In genomic region chr5:1912951-1913565, GRCh38 we compare ENCODE assay signal across 17 cellular contexts. TPM values are rescaled to one million over a fixed set of nuclear protein-coding genes. Genes with fewer than 3 reads are reported as not detected.
DNase-seq lines count a peak whose midpoint lies in the region; ATAC-seq and TF ChIP-seq lines count a peak whose summit lies in the region.
"Had no signal": no experiment of that assay in that cellular context is flagged by ENCODE, and none has a peak within 500 bp of the region (broad histone marks: within the 10 kb centered on the region; RNA-seq: fewer than 3 reads in every experiment).

No MANE protein-coding gene starts in this region.

- DNase-seq in coronary artery (ENCODE audit: low spot score) (peak; percentile 55), neural progenitor cell (ENCODE audit: low spot score) (no peak), spleen (peak; percentile 53), medulla oblongata (ENCODE audit: extremely low spot score) (no peak), RKO (ENCODE audit: low spot score) (no peak)
- DNase-seq: CD8-positive, alpha-beta memory T cell; DMS53; GF-D8; GM23248; IMR-90 had no signal

- H3K4me1 ChIP-seq in BLaER1 (peaks cover 7% of the 10 kb centered on the region), neural progenitor cell (no peaks in the 10 kb centered on the region), spleen (no peaks in the 10 kb centered on the region)
- H3K4me1 ChIP-seq: A549, Caco-2 had no signal

- H2AFZ ChIP-seq in neural progenitor cell (replicated peaks) = no peak overlapping the region
- H2AFZ ChIP-seq: GM23248 had no signal

- no peak for ATAC-seq in GM18868 (IDR thresholded peaks at IDR 0.05; ENCODE audit: unreplicated experiment)
- ATAC-seq: A549, HCT116 had no signal

- intact Hi-C loops in spleen (cut with DNase I; ENCODE audit: low total_unique reads) = no loop called here

- TF ChIP-seq CTCF in coronary artery (IDR thresholded peaks at IDR 0.05) (no peak), neural progenitor cell (IDR thresholded peaks at IDR 0.05) (no peak), spleen (IDR thresholded peaks at IDR 0.05 in 8 of 11, conservative IDR thresholded peaks at IDR 0.05 in 3 of 11) (no peak)

- H3K27me3 ChIP-seq in BLaER1 = no peaks in the 10 kb centered on the region
- no peaks in the 10 kb centered on the region for H3K27me3 ChIP-seq in neural progenitor cell
- peaks cover 0 to 36% (median 0%) of the 10 kb centered on the region in 7 donors for H3K27me3 ChIP-seq in spleen (replicated peaks in 1 of 7)

- H3F3A ChIP-seq in neural progenitor cell (ENCODE audit: low read depth) = no peaks in the 10 kb centered on the region

- H4K20me1 ChIP-seq in BLaER1 (no peaks in the 10 kb centered on the region), neural progenitor cell (ENCODE audit: low read depth) (no peaks in the 10 kb centered on the region)

- peak overlapping the region; percentile 53 for H3K27ac Mint-ChIP-seq in neural progenitor cell
- H3K27ac Mint-ChIP-seq: CD8-positive, alpha-beta memory T cell had no signal

- H3K36me3 ChIP-seq in BLaER1 = no peaks in the 10 kb centered on the region
- H3K36me3 ChIP-seq in neural progenitor cell = no peaks in the 10 kb centered on the region
- H3K36me3 ChIP-seq in spleen = no peaks in the 10 kb centered on the region

- peaks cover 10% of the 10 kb centered on the region for H3K27me3 Mint-ChIP-seq in neural progenitor cell (ENCODE audit: insufficient read depth, low read depth)

- WGBS in spleen, 5 donors = 68 to 79% (median 74%) methylated on average over 13 to 18 of the region's 18 CpGs

- H3K36me3 Mint-ChIP-seq in neural progenitor cell = no peaks in the 10 kb centered on the region
- H3K36me3 Mint-ChIP-seq: CD8-positive, alpha-beta memory T cell had no signal

- no peak overlapping the region for H3K4me3 Mint-ChIP-seq in neural progenitor cell
- H3K4me3 Mint-ChIP-seq: CD8-positive, alpha-beta memory T cell had no signal

- H3K4me2 ChIP-seq in BLaER1 (0 out of 2 replicates have a peak overlapping the region, but pooled peaks have one; percentile 11), neural progenitor cell (no peak overlapping the region)
- H3K4me2 ChIP-seq: A549 had no signal

- no peak for TF ChIP-seq POLR2A in spleen (IDR thresholded peaks at IDR 0.05)

- H3K9ac ChIP-seq in BLaER1 (no peak overlapping the region), neural progenitor cell (no peak overlapping the region)
- H3K9ac ChIP-seq: GM23248 had no signal

- no peaks in the 10 kb centered on the region for H3K4me1 Mint-ChIP-seq in neural progenitor cell
- H3K4me1 Mint-ChIP-seq: CD8-positive, alpha-beta memory T cell had no signal

- no peaks in the 10 kb centered on the region for H3K79me2 ChIP-seq in neural progenitor cell (ENCODE audit: low read depth)

- peaks cover 7% of the 10 kb centered on the region for H3K9me3 Mint-ChIP-seq in neural progenitor cell

- no peaks in the 10 kb centered on the region; the same call in 1 of the 2 replicates for H3K9me3 ChIP-seq in BLaER1
- no peaks in the 10 kb centered on the region for H3K9me3 ChIP-seq in neural progenitor cell (ENCODE audit: low read depth)
- peaks cover 0 to 24% (median 7%) of the 10 kb centered on the region in 8 donors for H3K9me3 ChIP-seq in spleen
- H3K9me3 ChIP-seq: A549, Caco-2 had no signal

- H3K4me3 ChIP-seq in BLaER1 (no peak overlapping the region), coronary artery (no peak overlapping the region), neural progenitor cell (no peak overlapping the region), spleen (no peak overlapping the region)
- H3K4me3 ChIP-seq: A549, GM23248 had no signal

- H3K27ac ChIP-seq in BLaER1 (no peak overlapping the region), coronary artery (no peak overlapping the region), neural progenitor cell (no peak overlapping the region), spleen (no peak overlapping the region)
- H3K27ac ChIP-seq: A549, GM23248 had no signal

RNA-seq across cellular contexts. Expression of gene IRX4, which starts 30.3 kb away (rescaled TPM):
- total RNA-seq in neural progenitor cell (ENCODE audit: low replicate concordance) = not detected in 2 replicates
- not detected for total RNA-seq in spleen
- polyA plus RNA-seq in spleen = under 1 TPM in 1 of 3 donors, not detected in 2; 0.05 TPM
- total RNA-seq: Caco-2; CD8-positive, alpha-beta memory T cell; GM23248; IMR-90 had no signal
- polyA plus RNA-seq: AG04450; BJ; CD8-positive, alpha-beta memory T cell; GM23248; IMR-90 had no signal

Comparison
In these comparisons a context has a peak if more than half of its experiments do, and no peak if none do; other contexts are left out.
1. DNase-seq: peak in coronary artery (single experiment) and spleen (single experiment); none in neural progenitor cell (single experiment), medulla oblongata (single experiment) and RKO (single experiment).